ENCODE assay signal across 9 cellular contexts in the genomic region with DNA sequence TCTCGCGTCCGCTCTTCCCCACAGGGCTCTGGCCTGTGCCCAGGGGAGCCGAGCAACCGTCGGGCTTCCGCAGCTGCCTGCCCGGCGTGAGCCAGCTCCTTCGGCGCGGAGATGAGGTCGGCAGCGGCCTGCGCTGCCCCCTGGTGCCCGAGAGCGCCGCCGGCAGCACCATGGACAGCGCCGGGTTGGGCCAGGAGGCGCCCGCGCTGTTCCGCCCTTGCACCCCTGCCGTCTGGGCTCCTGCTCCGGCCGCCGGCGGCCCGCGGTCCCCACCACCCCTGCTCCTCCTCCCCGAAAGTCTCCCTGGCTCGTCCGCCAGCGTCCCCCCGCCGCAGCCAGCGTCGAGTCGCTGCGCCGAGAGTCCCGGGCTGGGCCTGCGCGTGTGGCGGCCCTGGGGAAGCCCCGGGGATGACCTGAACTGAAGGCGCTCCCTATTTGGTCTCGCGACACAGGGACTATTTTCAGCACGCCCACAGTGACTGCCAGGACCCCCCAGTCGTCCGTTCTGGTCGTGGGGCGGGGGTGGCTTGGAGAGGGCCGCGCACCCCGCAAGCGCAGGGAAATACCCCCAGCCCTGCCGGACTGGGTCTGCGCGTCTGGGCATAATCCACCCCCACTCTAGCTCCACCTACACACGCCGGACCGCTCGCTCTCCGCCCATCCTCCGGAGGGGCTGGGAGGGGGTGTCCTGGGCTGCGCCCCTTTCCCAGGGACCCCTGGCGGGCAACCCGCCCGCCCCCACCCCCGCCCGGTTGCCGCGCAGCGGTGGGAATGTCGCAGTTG. TPM values are rescaled to one million over a fixed set of nuclear protein-coding genes. Genes with fewer than 3 reads are reported as not detected.
DNase-seq lines count a peak whose midpoint lies in the region; ATAC-seq and TF ChIP-seq lines count a peak whose summit lies in the region.
"Had no signal": no experiment of that assay in that cellular context is flagged by ENCODE, and none has a peak within 500 bp of the region (broad histone marks: within the 10 kb centered on the region; RNA-seq: fewer than 3 reads in every experiment).

No MANE protein-coding gene starts in this region.

- no peak for TF ChIP-seq POLR2A in esophagus squamous epithelium (IDR thresholded peaks at IDR 0.05)

- peak overlapping the region; percentile 43 for H3K4me3 ChIP-seq in OCI-LY1 (ENCODE audit: low read depth, low read length, poor library complexity, severe bottlenecking)
- H3K4me3 ChIP-seq in esophagus squamous epithelium = peak overlapping the region in 2 of 4 donors; percentile 18 to 37

- H4K20me1 ChIP-seq in OCI-LY1 (ENCODE audit: insufficient read depth, low read length) = no peaks in the 10 kb centered on the region

- H3K9me3 Mint-ChIP-seq in nephron = no peaks in the 10 kb centered on the region

- peak; percentile 49 to 65 for DNase-seq in NCI-H187 (lab: John Stamatoyannopoulos, UW)
- no peak for DNase-seq in NCI-H187 treated with DMSO at 0.1 percent for 48 hours (lab: John Stamatoyannopoulos, UW)
- peak; percentile 80 for DNase-seq in activated T-cell treated with anti-CD3 and anti-CD28 coated beads for 48 hours (ENCODE audit: low read depth)
- no peak for DNase-seq in esophagus squamous epithelium (lab: John Stamatoyannopoulos, UW)
- DNase-seq in stimulated activated naive CD4-positive, alpha-beta T cell (lab: John Stamatoyannopoulos, UW) = peak; percentile 27 to 78 (median 70)

- TF ChIP-seq CTCF in OCI-LY1 (IDR thresholded peaks at IDR 0.05; ENCODE audit: low read length) (peak; percentile 69), esophagus squamous epithelium (IDR thresholded peaks at IDR 0.05) (peak; percentile 67 to 95 (median 88)), nephron (IDR thresholded peaks at IDR 0.05; ENCODE audit: unreplicated experiment in 3 of 3) (peak; percentile 78 to 86 (median 86))

- no peaks in the 10 kb centered on the region for H3K79me2 ChIP-seq in OCI-LY1 (ENCODE audit: insufficient read depth, low read length)

- H3K27ac ChIP-seq in OCI-LY1 (ENCODE audit: low read depth, low read length, poor library complexity, severe bottlenecking) (no peak overlapping the region), esophagus squamous epithelium (no peak overlapping the region)

- H3K27me3 ChIP-seq in OCI-LY1 (ENCODE audit: insufficient read depth, low read length) (peaks cover 18% of the 10 kb centered on the region; the same call in 1 of the 2 replicates), esophagus squamous epithelium (peaks cover 25 to 100% (median 52%) of the 10 kb centered on the region in 4 donors)

- no peaks in the 10 kb centered on the region for H3K9me2 ChIP-seq in OCI-LY1 (ENCODE audit: low read depth, low read length)

- no peaks in the 10 kb centered on the region for H3K36me3 Mint-ChIP-seq in nephron (ENCODE audit: low read depth)

- peaks cover 82% of the 10 kb centered on the region for H3K27me3 Mint-ChIP-seq in nephron (ENCODE audit: low read depth)

- no peak overlapping the region for H3K9ac ChIP-seq in OCI-LY1 (ENCODE audit: low read length)

- H3K4me2 ChIP-seq in OCI-LY1 (ENCODE audit: low read length) = peak overlapping the region; percentile 47

- H3K9me3 ChIP-seq in OCI-LY1 (ENCODE audit: low read length) (no peaks in the 10 kb centered on the region), esophagus squamous epithelium (no peaks in the 10 kb centered on the region)

- no peaks in the 10 kb centered on the region for H3K36me3 ChIP-seq in OCI-LY1 (ENCODE audit: insufficient read depth, low read length)
- H3K36me3 ChIP-seq in esophagus squamous epithelium = no peaks in the 10 kb centered on the region

- ATAC-seq in HG03571 (IDR thresholded peaks at IDR 0.05; ENCODE audit: unreplicated experiment) = peak; percentile 51

- no peaks in the 10 kb centered on the region for H3F3A ChIP-seq in OCI-LY1 (ENCODE audit: insufficient read depth, low read length)

- intact Hi-C loops in esophagus squamous epithelium (cut with DNase I) = loop anchor here (10.0 kb wide), 1 partner anchor 200 kb away; a partner anchor contains a TSS

- H2AFZ ChIP-seq in OCI-LY1 (ENCODE audit: low read length) = no peak overlapping the region

- H3K4me1 Mint-ChIP-seq in nephron = peaks cover 11% of the 10 kb centered on the region

- no peak overlapping the region for H3K27ac Mint-ChIP-seq in nephron

- peaks cover 10% of the 10 kb centered on the region for H3K4me1 ChIP-seq in OCI-LY1 (ENCODE audit: insufficient read depth, low read length, severe bottlenecking)
- H3K4me1 ChIP-seq in esophagus squamous epithelium = peaks cover 29 to 62% (median 40%) of the 10 kb centered on the region in 3 donors

- WGBS in esophagus squamous epithelium, 2 donors = 0 to 3% methylated on average over 2 to 6 of the region's 79 CpGs

- no peak overlapping the region for H3K4me3 Mint-ChIP-seq in nephron

RNA-seq across cellular contexts. Expression of a gene that starts 1.3 kb away (rescaled TPM):
- not detected for total RNA-seq in esophagus squamous epithelium
- total RNA-seq: urinary bladder had no signal

RNA-seq across cellular contexts. Expression of a gene that starts 9.5 kb away (rescaled TPM):
- 10 to 100 TPM; 43.0 to 85.3 (median 53.4) TPM for total RNA-seq in esophagus squamous epithelium

RNA-seq across cellular contexts. Expression of a gene that starts 15.6 kb away (rescaled TPM):
- 10 to 100 TPM in 2 of 4 donors, 1 to 10 TPM in 2; 5.6 to 12.3 (median 10.2) TPM for total RNA-seq in esophagus squamous epithelium

RNA-seq across cellular contexts. Expression of a gene that starts 39.4 kb away (rescaled TPM):
- 10 to 100 TPM in 3 of 4 donors, 1 to 10 TPM in 1; 6.6 to 43.3 (median 23.3) TPM for total RNA-seq in esophagus squamous epithelium

RNA-seq across cellular contexts. Expression of a gene that starts 45.9 kb away (rescaled TPM):
- total RNA-seq in esophagus squamous epithelium = 100 to 1,000 TPM in 3 of 4 donors, 10 to 100 TPM in 1; 75.5 to 237 (median 192) TPM

Comparison
In these comparisons a context has a peak if more than half of its experiments do, and no peak if none do; other contexts are left out.
1. DNase-seq: peak in NCI-H187 (2 of 2), activated T-cell treated with anti-CD3 and anti-CD28 coated beads for 48 hours (single experiment) and stimulated activated naive CD4-positive, alpha-beta T cell (6 of 6); none in NCI-H187 treated with DMSO at 0.1 percent for 48 hours (single experiment) and esophagus squamous epithelium (single experiment).
2. Peak in every context shown above with its lines, with median percentiles within 50 percentile points of each other: CTCF ChIP-seq.